In the genomic region with DNA sequence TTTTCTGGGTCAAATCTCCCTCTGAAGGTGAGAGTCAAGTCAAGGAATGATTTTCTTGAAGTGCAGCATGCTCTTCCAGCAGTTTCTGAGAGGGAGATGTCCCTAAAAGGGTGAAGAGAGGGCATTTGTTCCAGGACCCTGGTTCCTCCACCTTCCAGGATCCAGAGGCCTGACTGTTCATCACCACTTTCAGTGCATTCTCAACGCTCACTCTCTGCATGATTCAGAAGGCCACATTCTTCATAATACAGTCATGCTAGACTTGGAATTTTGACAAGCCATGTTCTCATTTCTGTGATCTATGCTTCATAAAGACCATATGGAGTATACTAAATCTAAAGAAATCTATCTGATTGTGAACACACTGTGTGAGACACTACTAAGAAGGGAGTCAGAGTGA, we compare ENCODE assay signal across 13 cellular contexts.
A peak's percentile ranks its signal among the peaks of the same experiment; 100 is the strongest.
DNase-seq lines count a peak whose midpoint lies in the region; ATAC-seq and TF ChIP-seq lines count a peak whose summit lies in the region.
"Had no signal": no experiment of that assay in that cellular context is flagged by ENCODE, and none has a peak within 500 bp of the region (broad histone marks: within the 10 kb centered on the region; RNA-seq: fewer than 3 reads in every experiment).

No MANE protein-coding gene starts in this region.

- H2AFZ ChIP-seq in Karpas-422 (ENCODE audit: low read length), result no peak overlapping the region

- H3K4me2 ChIP-seq in Karpas-422 (ENCODE audit: low read depth, low read length, poor library complexity, severe bottlenecking), result no peak overlapping the region

- no peaks in the 10 kb centered on the region for H3K9me3 Mint-ChIP-seq in chondrocyte (ENCODE audit: low read depth)
- H3K9me3 Mint-ChIP-seq: activated B cell treated with CpG ODN at 0.5 μM for 24 hours, nephron progenitor cell had no signal

- TF ChIP-seq CTCF in AG09319 (IDR thresholded peaks at IDR 0.05; ENCODE audit: low read depth, low read length), result no peak
- TF ChIP-seq CTCF in chondrocyte (IDR thresholded peaks at IDR 0.05), result no peak
- TF ChIP-seq CTCF in omental fat pad (IDR thresholded peaks at IDR 0.05), result no peak

- no peak overlapping the region for H3K4me3 Mint-ChIP-seq in chondrocyte (ENCODE audit: unreplicated experiment)
- H3K4me3 Mint-ChIP-seq: activated B cell treated with CpG ODN at 0.5 μM for 24 hours; activated naive CD8-positive, alpha-beta T cell treated with anti-CD3 and anti-CD28 coated beads, Interleukin-2, amount 10 ng/mL, durations not matched to agents 7 days and 5 days; nephron progenitor cell had no signal

- no peak for TF ChIP-seq EP300 in Ishikawa (IDR thresholded peaks at IDR 0.05; ENCODE audit: borderline replicate concordance)

- no peak for TF ChIP-seq RAD21 in Ishikawa (IDR thresholded peaks at IDR 0.05; ENCODE audit: low read depth)

- H3K27me3 Mint-ChIP-seq in chondrocyte (ENCODE audit: low read depth), result no peaks in the 10 kb centered on the region
- H3K27me3 Mint-ChIP-seq: activated B cell treated with CpG ODN at 0.5 μM for 24 hours; activated naive CD8-positive, alpha-beta T cell treated with anti-CD3 and anti-CD28 coated beads, Interleukin-2, amount 10 ng/mL, durations not matched to agents 7 days and 5 days had no signal

- peak; percentile 78 for ATAC-seq in omental fat pad (ENCODE audit: low FRiP score)
- ATAC-seq in HG03442 (IDR thresholded peaks at IDR 0.05; ENCODE audit: unreplicated experiment), result no peak
- no peak for ATAC-seq in HG02884 (IDR thresholded peaks at IDR 0.05; ENCODE audit: unreplicated experiment)
- ATAC-seq: K562 had no signal

- H3K4me1 ChIP-seq in Karpas-422 (ENCODE audit: low read length), result no peaks in the 10 kb centered on the region

- no peaks in the 10 kb centered on the region for H3K36me3 ChIP-seq in Karpas-422 (ENCODE audit: insufficient read depth, low read length)
- H3K36me3 ChIP-seq: heart left ventricle had no signal

- no peak overlapping the region for H3K4me3 ChIP-seq in Karpas-422 (ENCODE audit: low read length)
- H3K4me3 ChIP-seq: heart left ventricle, K562 had no signal

- no peaks in the 10 kb centered on the region for H3K9me3 ChIP-seq in Karpas-422 (ENCODE audit: low read length)
- H3K9me3 ChIP-seq: heart left ventricle had no signal

- H3K36me3 Mint-ChIP-seq in chondrocyte (ENCODE audit: low read depth), result no peaks in the 10 kb centered on the region
- H3K36me3 Mint-ChIP-seq: activated naive CD8-positive, alpha-beta T cell treated with anti-CD3 and anti-CD28 coated beads, Interleukin-2, amount 10 ng/mL, durations not matched to agents 7 days and 5 days had no signal

- H4K20me1 ChIP-seq in Karpas-422 (ENCODE audit: insufficient read depth, low read depth, low read length), result no peaks in the 10 kb centered on the region

- peak; percentile 61 for DNase-seq in AG09319 (ENCODE audit: extremely low read depth, low read depth)
- no peak for DNase-seq in chondrocyte (ENCODE audit: low spot score)
- DNase-seq in omental fat pad (ENCODE audit: low spot score), result no peak
- DNase-seq in DMS79 (lab: John Stamatoyannopoulos, UW), result no peak
- DNase-seq in Karpas-422, result no peak
- DNase-seq: activated B cell treated with CpG ODN at 0.5 μM for 24 hours; activated naive CD8-positive, alpha-beta T cell treated with anti-CD3 and anti-CD28 coated beads, Interleukin-2, amount 10 ng/mL, durations not matched to agents 7 days and 5 days; nephron progenitor cell had no signal

- no peak overlapping the region for H3K27ac ChIP-seq in Karpas-422 (ENCODE audit: low read length)

- no peaks in the 10 kb centered on the region for H3K27me3 ChIP-seq in Karpas-422 (ENCODE audit: low read length)
- H3K27me3 ChIP-seq: heart left ventricle had no signal

- H3K79me2 ChIP-seq in Karpas-422 (ENCODE audit: low read length), result no peaks in the 10 kb centered on the region

- H3K4me1 Mint-ChIP-seq in chondrocyte (ENCODE audit: low read depth), result peaks cover 26% of the 10 kb centered on the region
- H3K4me1 Mint-ChIP-seq: activated B cell treated with CpG ODN at 0.5 μM for 24 hours; activated naive CD8-positive, alpha-beta T cell treated with anti-CD3 and anti-CD28 coated beads, Interleukin-2, amount 10 ng/mL, durations not matched to agents 7 days and 5 days had no signal

- no peaks in the 10 kb centered on the region for H3K9me2 ChIP-seq in Karpas-422 (replicated peaks; ENCODE audit: insufficient read depth, low read length)

- H3K27ac Mint-ChIP-seq in chondrocyte (ENCODE audit: unreplicated experiment), result peak overlapping the region; percentile 93
- H3K27ac Mint-ChIP-seq: activated B cell treated with CpG ODN at 0.5 μM for 24 hours; activated naive CD8-positive, alpha-beta T cell treated with anti-CD3 and anti-CD28 coated beads, Interleukin-2, amount 10 ng/mL, durations not matched to agents 7 days and 5 days; nephron progenitor cell had no signal

- no peak overlapping the region for H3K9ac ChIP-seq in Karpas-422 (ENCODE audit: low read length)

TF ChIP-seq in Ishikawa, 13 proteins besides CTCF, POLR2A, EP300 and RAD21:
- TF ChIP-seq TEAD4 (IDR thresholded peaks at IDR 0.05) (peak; percentile 53), TCF12 (IDR thresholded peaks at IDR 0.05; ENCODE audit: low read depth) (no peak)
TF ChIP-seq in Ishikawa: peak in this region for 1.
